Comparison of ENCODE assay signal across 9 cellular contexts in genomic region chr5:435961-436640, GRCh38. TPM values are rescaled to one million over a fixed set of nuclear protein-coding genes. Genes with fewer than 3 reads are reported as not detected.
DNase-seq lines count a peak whose midpoint lies in the region; ATAC-seq, FAIRE-seq and TF ChIP-seq lines count a peak whose summit lies in the region.
"Had no signal": no experiment of that assay in that cellular context is flagged by ENCODE, and none has a peak within 500 bp of the region (broad histone marks: within the 10 kb centered on the region; RNA-seq: fewer than 3 reads in every experiment).

No MANE protein-coding gene starts in this region.

- H3K4me1 ChIP-seq in DOHH2 (ENCODE audit: control insufficient read depth, low read length) (peaks cover 24% of the 10 kb centered on the region), K562 (replicated peaks in 1 of 2; ENCODE audit: control insufficient read depth in 2 of 2, insufficient read depth in 2 of 2, low read length in 2 of 2) (peaks cover 0 to 43% of the 10 kb centered on the region in 2 experiments; a peak in 2 of 5 replicates), neural progenitor cell (no peaks in the 10 kb centered on the region)
- H3K4me1 ChIP-seq: suprapubic skin had no signal

- no peaks in the 10 kb centered on the region for H3K36me3 Mint-ChIP-seq in neural progenitor cell
- H3K36me3 Mint-ChIP-seq in activated CD4-positive, alpha-beta T cell treated with anti-CD3 and anti-CD28 coated beads, Interleukin-2, amount 10 ng/mL, durations not matched to agents 7 days and 5 days (ENCODE audit: low read depth) = no peaks in the 10 kb centered on the region

- BruUV-seq in K562 (replicated peaks; lab: Mats Ljungman, UMichigan) = no TSS peak

- H3K4me3 ChIP-seq in DOHH2 (ENCODE audit: low read length) (no peak overlapping the region), K562 (no peak overlapping the region), neural progenitor cell (no peak overlapping the region)
- H3K4me3 ChIP-seq: suprapubic skin had no signal

- no peaks in the 10 kb centered on the region; the same call in 1 of the 2 replicates for H3K79me2 ChIP-seq in DOHH2 (ENCODE audit: control insufficient read depth, low read length)
- H3K79me2 ChIP-seq in K562 (ENCODE audit: control insufficient read depth, insufficient read depth, low read length) = no peaks in the 10 kb centered on the region
- no peaks in the 10 kb centered on the region for H3K79me2 ChIP-seq in neural progenitor cell (ENCODE audit: low read depth)

- TF ChIP-seq EP300 in K562 (IDR thresholded peaks at IDR 0.05; ENCODE audit: low read length) = no peak

- H3K9me3 Mint-ChIP-seq in neural progenitor cell = no peaks in the 10 kb centered on the region
- H3K9me3 Mint-ChIP-seq in activated CD4-positive, alpha-beta T cell treated with anti-CD3 and anti-CD28 coated beads, Interleukin-2, amount 10 ng/mL, durations not matched to agents 7 days and 5 days = no peaks in the 10 kb centered on the region

- H3K4me3 Mint-ChIP-seq in neural progenitor cell = no peak overlapping the region
- H3K4me3 Mint-ChIP-seq in activated CD4-positive, alpha-beta T cell treated with anti-CD3 and anti-CD28 coated beads, Interleukin-2, amount 10 ng/mL, durations not matched to agents 7 days and 5 days = no peak overlapping the region

- TF ChIP-seq RAD21 in K562 (CRISPR knock-in tag; conservative IDR thresholded peaks at IDR 0.05 in 1 of 2, IDR thresholded peaks at IDR 0.05 in 1 of 2) = peak; percentile 18 to 24; a peak in 2 of 4 replicates

- CTCF ChIA-PET in K562 (lab: Yijun Ruan, JAX; ENCODE audit: low intra/inter-chr PET ratio) = interaction anchor here (1.0 kb wide), 1 partner anchor 11 kb away, joined by 3 read pairs; no protein-coding TSS in a partner anchor
- CTCF ChIA-PET in activated CD4-positive, alpha-beta T cell treated with anti-CD3 and anti-CD28 coated beads, Interleukin-2, amount 10 ng/mL, durations not matched to agents 7 days and 5 days (lab: Charles Lee) = interaction anchor here (1.1 kb wide), 1 partner anchor 11 kb away, joined by 3 read pairs; no protein-coding TSS in a partner anchor

- no peak for TF ChIP-seq POLR2A in K562 (conservative IDR thresholded peaks at IDR 0.05)

- no peaks in the 10 kb centered on the region for H3K9me3 ChIP-seq in DOHH2 (ENCODE audit: control insufficient read depth, insufficient read depth, low read length)
- H3K9me3 ChIP-seq in K562 (replicated peaks; ENCODE audit: control insufficient read depth, insufficient read depth, low read depth, low read length) = no peaks in the 10 kb centered on the region
- no peaks in the 10 kb centered on the region for H3K9me3 ChIP-seq in neural progenitor cell (ENCODE audit: low read depth)
- H3K9me3 ChIP-seq: suprapubic skin had no signal

- H3F3A ChIP-seq in DOHH2 (ENCODE audit: control insufficient read depth, insufficient read depth) = peaks cover 12% of the 10 kb centered on the region
- no peaks in the 10 kb centered on the region for H3F3A ChIP-seq in neural progenitor cell (ENCODE audit: low read depth)

- POLR2A ChIA-PET in K562 (lab: Yijun Ruan, JAX) = no interaction called here
- POLR2A ChIA-PET in activated CD4-positive, alpha-beta T cell treated with anti-CD3 and anti-CD28 coated beads, Interleukin-2, amount 10 ng/mL, durations not matched to agents 7 days and 5 days (lab: Charles Lee) = no interaction called here

- no peak overlapping the region for H2AFZ ChIP-seq in K562 (ENCODE audit: low read depth, low read length)
- no peak overlapping the region for H2AFZ ChIP-seq in neural progenitor cell (replicated peaks)

- H3K27me3 ChIP-seq in DOHH2 (ENCODE audit: control insufficient read depth, low read length) = no peaks in the 10 kb centered on the region
- peaks cover 38 to 59% of the 10 kb centered on the region in 2 experiments for H3K27me3 ChIP-seq in K562 (ENCODE audit: control insufficient read depth in 2 of 2, insufficient read depth in 2 of 2, low read length in 2 of 2)
- no peaks in the 10 kb centered on the region for H3K27me3 ChIP-seq in neural progenitor cell

- H3K36me3 ChIP-seq in DOHH2 (ENCODE audit: control insufficient read depth, low read length) = peaks cover 22% of the 10 kb centered on the region
- H3K36me3 ChIP-seq in K562 (ENCODE audit: control insufficient read depth, insufficient read depth, low read length) = no peaks in the 10 kb centered on the region
- H3K36me3 ChIP-seq in neural progenitor cell = no peaks in the 10 kb centered on the region
- H3K36me3 ChIP-seq: suprapubic skin had no signal

- H3K27me3 Mint-ChIP-seq in neural progenitor cell (ENCODE audit: insufficient read depth, low read depth) = no peaks in the 10 kb centered on the region
- no peaks in the 10 kb centered on the region for H3K27me3 Mint-ChIP-seq in activated CD4-positive, alpha-beta T cell treated with anti-CD3 and anti-CD28 coated beads, Interleukin-2, amount 10 ng/mL, durations not matched to agents 7 days and 5 days

- TF ChIP-seq CTCF in DOHH2 (IDR thresholded peaks at IDR 0.05; ENCODE audit: low read depth, low read length, poor library complexity, severe bottlenecking) = peak; percentile 44
- TF ChIP-seq CTCF in K562 (IDR thresholded peaks at IDR 0.05 in 2 of 3, conservative IDR thresholded peaks at IDR 0.05 in 1 of 3; ENCODE audit: insufficient read depth in 2 of 3, low read depth in 1 of 3, low read length in 3 of 3) = peak; percentile 27 to 35 (median 29); a peak in 3 of 6 replicates
- peak; percentile 51 for TF ChIP-seq CTCF in neural progenitor cell (IDR thresholded peaks at IDR 0.05)
- no peak for TF ChIP-seq CTCF in omental fat pad (IDR thresholded peaks at IDR 0.05)

- WGBS in K562 (ENCODE audit: insufficient coverage, low coverage, missing lambda C conversion rate) = 12% methylated on average over 18 of the region's 18 CpGs

- H3K9ac ChIP-seq in K562 (ENCODE audit: insufficient read depth in 1 of 2, low read depth in 2 of 2, low read length in 2 of 2) (no peak overlapping the region), neural progenitor cell (no peak overlapping the region)

- in situ Hi-C loops in K562 (cut with MboI) = no loop called here

- no peaks in the 10 kb centered on the region for H4K20me1 ChIP-seq in DOHH2 (ENCODE audit: control insufficient read depth, insufficient read depth, low read depth, low read length)
- H4K20me1 ChIP-seq in K562 (replicated peaks; ENCODE audit: control insufficient read depth, insufficient read depth, low read length) = no peaks in the 10 kb centered on the region; the same call in 1 of the 2 replicates
- no peaks in the 10 kb centered on the region for H4K20me1 ChIP-seq in neural progenitor cell (ENCODE audit: low read depth)

- H3K27ac ChIP-seq in DOHH2 (ENCODE audit: low read depth, low read length) (no peak overlapping the region), K562 (ENCODE audit: extremely low read depth, low read depth, low read length) (no peak overlapping the region), neural progenitor cell (no peak overlapping the region)
- H3K27ac ChIP-seq: suprapubic skin had no signal

- peak; percentile 16; the same call in 2 of the 3 replicates for ATAC-seq in K562
- ATAC-seq in omental fat pad (ENCODE audit: low FRiP score) = no peak
- ATAC-seq in HG02571 (IDR thresholded peaks at IDR 0.05; ENCODE audit: unreplicated experiment) = no peak
- ATAC-seq in GM19324 (IDR thresholded peaks at IDR 0.05; ENCODE audit: low FRiP score, unreplicated experiment) = no peak

- no peak overlapping the region for H3K27ac Mint-ChIP-seq in neural progenitor cell
- H3K27ac Mint-ChIP-seq in activated CD4-positive, alpha-beta T cell treated with anti-CD3 and anti-CD28 coated beads, Interleukin-2, amount 10 ng/mL, durations not matched to agents 7 days and 5 days = no peak overlapping the region

- no peak overlapping the region for H3K4me2 ChIP-seq in DOHH2 (ENCODE audit: low read length)
- H3K4me2 ChIP-seq in K562 (ENCODE audit: insufficient read depth, low read length) = no peak overlapping the region
- no peak overlapping the region for H3K4me2 ChIP-seq in neural progenitor cell

- peak; percentile 40 for FAIRE-seq in K562 (lab: Jason Lieb, UNC)

- peaks cover under 1% of the 10 kb centered on the region for H3K4me1 Mint-ChIP-seq in neural progenitor cell
- H3K4me1 Mint-ChIP-seq in activated CD4-positive, alpha-beta T cell treated with anti-CD3 and anti-CD28 coated beads, Interleukin-2, amount 10 ng/mL, durations not matched to agents 7 days and 5 days = peaks cover 16% of the 10 kb centered on the region

- DNase-seq in Kasumi-1 (lab: John Stamatoyannopoulos, UW) (peak; percentile 33 to 44), K562 (ENCODE audit: extremely low read depth in 1 of 4, low spot score in 3 of 4) (peak in 2 of 4 experiments; percentile 43 to 45), neural progenitor cell (ENCODE audit: low spot score) (peak; percentile 52), omental fat pad (ENCODE audit: low spot score) (no peak)
- no peak for DNase-seq in activated CD4-positive, alpha-beta T cell treated with anti-CD3 and anti-CD28 coated beads, Interleukin-2, amount 10 ng/mL, durations not matched to agents 7 days and 5 days

- intact Hi-C loops in K562 (cut with micrococcal nuclease) = loop anchor here (5.0 kb wide), 1 partner anchor 249 kb away; no protein-coding TSS in a partner anchor

- H3K9me2 ChIP-seq in DOHH2 (replicated peaks; ENCODE audit: control insufficient read depth, low read length) = no peaks in the 10 kb centered on the region

- no peaks in the 10 kb centered on the region for H3K9me1 ChIP-seq in K562 (ENCODE audit: control insufficient read depth, insufficient read depth, low read length)

RNA-seq across cellular contexts. Expression of gene EXOC3, which starts 6.9 kb away (rescaled TPM):
- 103 and 177 TPM in 2 replicates for total RNA-seq in K562 (2011; cell fraction: chromatin; rRNA removed; ENCODE audit: low replicate concordance)
- total RNA-seq in K562 (2011; cell fraction: nucleolus; rRNA removed) = 66.8 and 69.0 TPM in 2 replicates
- total RNA-seq in K562 (2011; cell fraction: nucleoplasm; rRNA removed) = 75.2 and 79.0 TPM in 2 replicates
- total RNA-seq in K562 (2014; rRNA removed) (22.4 and 27.5 TPM in 2 replicates), K562 (2014; rRNA removed; fragmentation: Illumina TruSeq; extraction: Trizol) (13.9 and 16.5 TPM in 2 replicates), K562 (2015; rRNA removed; fragmentation: Illumina TruSeq; extraction: Trizol) (22.4 and 22.9 TPM in 2 replicates), K562 (2021) (41.0 and 41.9 TPM in 2 replicates), neural progenitor cell (ENCODE audit: low replicate concordance) (19.2 and 37.6 TPM in 2 replicates), omental fat pad (10 to 100 TPM; 46.0 to 56.1 (median 49.5) TPM)
- polyA plus RNA-seq in K562 (2011; rRNA removed) (15.5 and 18.8 TPM in 2 replicates), K562 (2014; fragmentation: Illumina TruSeq; extraction: Trizol) (22.9 and 25.8 TPM in 2 replicates), K562 (2014; fragmentation: Nextera tagmentation; extraction: Ambion mirVana) (1 to 10 TPM; 1.4 to 3.7 TPM), K562 (2014; rRNA removed) (25.6 and 26.4 TPM in 2 replicates)
- polyA plus RNA-seq in K562 (2011; cell fraction: cytosol; rRNA removed) = 12.0 and 15.7 TPM in 2 replicates
- 37.6 and 54.4 TPM in 2 replicates for polyA plus RNA-seq in K562 (2011; cell fraction: nucleus; rRNA removed)
- polyA plus RNA-seq in K562 (2012) = 34.5 and 78.0 TPM in 2 replicates
- polyA minus RNA-seq in K562 (2011; rRNA and poly(A)+ RNA removed) = 13.4 and 17.1 TPM in 2 replicates
- polyA minus RNA-seq in K562 (2011; cell fraction: cytosol; rRNA and poly(A)+ RNA removed) = 14.6 and 14.7 TPM in 2 replicates
- 18.3 and 25.2 TPM in 2 replicates for polyA minus RNA-seq in K562 (2011; cell fraction: nucleus; rRNA and poly(A)+ RNA removed)
- total RNA-seq in activated CD4-positive, alpha-beta T cell treated with anti-CD3 and anti-CD28 coated beads, Interleukin-2, amount 10 ng/mL, durations not matched to agents 7 days and 5 days = 10 to 100 TPM; 65.5 to 79.0 TPM

Comparison
In these comparisons a context has a peak if more than half of its experiments do, and no peak if none do; other contexts are left out.
1. CTCF ChIP-seq: peak in DOHH2 (single experiment), K562 (3 of 3) and neural progenitor cell (single experiment); none in omental fat pad (0 of 3).
2. DNase-seq: peak in Kasumi-1 (2 of 2) and neural progenitor cell (single experiment); none in omental fat pad (single experiment) and activated CD4-positive, alpha-beta T cell treated with anti-CD3 and anti-CD28 coated beads, Interleukin-2, amount 10 ng/mL, durations not matched to agents 7 days and 5 days (single experiment).